ENCODE assay signal across 8 cellular contexts in the genomic region with DNA sequence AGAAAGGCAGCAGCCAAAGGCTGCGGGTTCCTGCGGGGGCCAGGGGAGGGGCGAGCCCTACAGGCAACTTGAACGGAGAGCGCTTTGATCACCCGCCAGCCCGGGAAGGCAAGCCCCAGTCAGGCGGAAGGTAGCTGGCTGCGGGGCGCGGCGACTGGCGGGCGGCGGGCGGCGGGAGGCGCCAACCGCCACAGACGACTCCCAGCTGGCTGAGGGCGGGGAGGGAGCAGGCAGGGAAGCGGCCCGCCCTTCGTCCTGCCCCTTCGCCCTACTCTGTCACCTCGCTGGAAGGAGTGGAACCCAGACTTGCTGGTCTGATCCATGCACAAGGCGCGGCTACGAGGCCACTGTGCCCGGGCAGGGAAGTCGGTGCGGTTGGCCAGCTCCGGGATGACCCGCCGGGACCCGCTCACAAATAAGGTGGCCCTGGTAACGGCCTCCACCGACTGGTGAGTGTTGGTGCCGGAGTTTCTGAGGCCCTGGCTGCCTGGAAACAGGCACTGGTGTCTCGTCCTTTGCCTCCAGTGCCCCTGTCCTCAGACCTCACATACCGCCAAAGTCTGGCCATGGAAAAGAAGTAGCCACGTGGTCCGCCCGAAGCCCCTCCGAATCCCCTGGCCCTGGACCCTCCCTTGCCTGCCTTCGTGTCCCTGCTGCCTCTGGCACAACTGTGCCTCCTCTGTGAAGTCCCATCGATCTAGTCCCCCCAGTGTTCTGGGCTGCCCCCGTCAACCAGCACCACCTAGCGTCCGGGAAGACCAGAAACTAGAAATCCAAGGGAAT. TPM values are rescaled to one million over a fixed set of nuclear protein-coding genes. Genes with fewer than 3 reads are reported as not detected.
DNase-seq lines count a peak whose midpoint lies in the region; ATAC-seq, FAIRE-seq and TF ChIP-seq lines count a peak whose summit lies in the region.
"Not testable (repeated sequence)": the region's sequence is repeated elsewhere in the genome, so short reads cannot be mapped to it uniquely, and the experiment has no call there.

No MANE protein-coding gene starts in this region.

- peak; percentile 75 for TF ChIP-seq CTCF in D721Med (IDR thresholded peaks at IDR 0.05; ENCODE audit: insufficient read depth, missing control alignments)

- TF ChIP-seq POLR2A in erythroblast (IDR thresholded peaks at IDR 0.05; ENCODE audit: low read length) = peak; percentile 74

- peaks cover 10% of the 10 kb centered on the region for H3K4me1 Mint-ChIP-seq in activated T-cell treated with anti-CD3 and anti-CD28 coated beads, Interleukin-2, amount 50 U/mL, for 4 hours (ENCODE audit: low read depth)

- DNase-seq in D721Med (ENCODE audit: insufficient read length, low spot score) = not testable (repeated sequence)
- peak; percentile 88 for DNase-seq in Karpas-422
- DNase-seq in OCI-M1 (lab: John Stamatoyannopoulos, UW) = peak; percentile 90
- peak; percentile 59 for DNase-seq in activated T-cell treated with anti-CD3 and anti-CD28 coated beads, Interleukin-2, amount 50 U/mL, for 4 hours
- peak; percentile 88 for DNase-seq in erythroblast (lab: John Stamatoyannopoulos, UW)
- peak; percentile 67 for DNase-seq in middle frontal gyrus (ENCODE audit: extremely low spot score, low spot score)
- peak; percentile 43 to 44 for DNase-seq in stimulated activated CD8-positive, alpha-beta memory T cell treated with anti-CD3 and anti-CD28 coated beads, Interleukin-15, amount 100 ng/mL, for 48 hours (ENCODE audit: low read depth in 2 of 2)

- H3K27me3 ChIP-seq in Karpas-422 (ENCODE audit: low read length) = not testable (repeated sequence)

- H3K36me3 ChIP-seq in Karpas-422 (ENCODE audit: insufficient read depth, low read length) = not testable (repeated sequence)

- peak overlapping the region; percentile 55 for H2AFZ ChIP-seq in Karpas-422 (ENCODE audit: low read length)

- H3K79me2 ChIP-seq in Karpas-422 (ENCODE audit: low read length) = not testable (repeated sequence)

- H3K4me3 Mint-ChIP-seq in activated T-cell treated with anti-CD3 and anti-CD28 coated beads, Interleukin-2, amount 50 U/mL, for 4 hours = peak overlapping the region; percentile 90

- H3K4me2 ChIP-seq in Karpas-422 (ENCODE audit: low read depth, low read length, poor library complexity, severe bottlenecking) = peak overlapping the region; percentile 82

- H3K9me3 ChIP-seq in Karpas-422 (ENCODE audit: low read length) = peaks cover 13% of the 10 kb centered on the region

- not testable (repeated sequence) for FAIRE-seq in D721Med (lab: Jason Lieb, UNC)

- peak overlapping the region; percentile 75 for H3K9ac ChIP-seq in Karpas-422 (ENCODE audit: low read length)

- H3K27me3 Mint-ChIP-seq in activated T-cell treated with anti-CD3 and anti-CD28 coated beads, Interleukin-2, amount 50 U/mL, for 4 hours (ENCODE audit: low read depth) = not testable (repeated sequence)

- H3K9me3 Mint-ChIP-seq in activated T-cell treated with anti-CD3 and anti-CD28 coated beads, Interleukin-2, amount 50 U/mL, for 4 hours = not testable (repeated sequence)

- ATAC-seq in GM21619 (IDR thresholded peaks at IDR 0.05; ENCODE audit: unreplicated experiment) = peak; percentile 68
- ATAC-seq in activated T-cell treated with anti-CD3 and anti-CD28 coated beads, Interleukin-2, amount 50 U/mL, for 4 hours = peak; percentile 91 to 92

- H3K4me3 ChIP-seq in Karpas-422 (ENCODE audit: low read length) = peak overlapping the region; percentile 69

- H4K20me1 ChIP-seq in Karpas-422 (ENCODE audit: insufficient read depth, low read depth, low read length) = not testable (repeated sequence)

- not testable (repeated sequence) for H3K36me3 Mint-ChIP-seq in activated T-cell treated with anti-CD3 and anti-CD28 coated beads, Interleukin-2, amount 50 U/mL, for 4 hours (ENCODE audit: insufficient read depth)

- H3K9me2 ChIP-seq in Karpas-422 (replicated peaks; ENCODE audit: insufficient read depth, low read length) = not testable (repeated sequence)

- not testable (repeated sequence) for H3K27ac ChIP-seq in Karpas-422 (ENCODE audit: low read length)

- peaks cover 19% of the 10 kb centered on the region for H3K4me1 ChIP-seq in Karpas-422 (ENCODE audit: low read length)

RNA-seq across cellular contexts. Expression of a gene that starts 15.4 kb away (rescaled TPM):
- total RNA-seq in Karpas-422 (2014; rRNA removed; shearing (Covaris generic); ENCODE audit: low replicate concordance) = 58.4 and 110 TPM in 2 replicates
- total RNA-seq in activated T-cell treated with anti-CD3 and anti-CD28 coated beads, Interleukin-2, amount 50 U/mL, for 4 hours = 1 to 10 TPM; 1.3 to 1.8 (median 1.3) TPM

RNA-seq across cellular contexts. Expression of a gene that starts 35.0 kb away (rescaled TPM):
- 0.04 and 1.3 TPM in 2 replicates for total RNA-seq in Karpas-422 (2014; rRNA removed; shearing (Covaris generic); ENCODE audit: low replicate concordance)
- total RNA-seq in activated T-cell treated with anti-CD3 and anti-CD28 coated beads, Interleukin-2, amount 50 U/mL, for 4 hours = not detected

RNA-seq across cellular contexts. Expression of a gene that starts 47.6 kb away (rescaled TPM):
- total RNA-seq in Karpas-422 (2014; rRNA removed; shearing (Covaris generic); ENCODE audit: low replicate concordance) = 53.7 and 66.1 TPM in 2 replicates
- total RNA-seq in activated T-cell treated with anti-CD3 and anti-CD28 coated beads, Interleukin-2, amount 50 U/mL, for 4 hours = 10 to 100 TPM; 10.8 to 15.9 (median 12.5) TPM

RNA-seq across cellular contexts. Expression of a gene that starts 57.7 kb away (rescaled TPM):
- 106 and 151 TPM in 2 replicates for total RNA-seq in Karpas-422 (2014; rRNA removed; shearing (Covaris generic); ENCODE audit: low replicate concordance)
- total RNA-seq in activated T-cell treated with anti-CD3 and anti-CD28 coated beads, Interleukin-2, amount 50 U/mL, for 4 hours = 10 to 100 TPM; 38.7 to 69.4 (median 47.9) TPM

Comparison
In these comparisons a context has a peak if more than half of its experiments do, and no peak if none do; other contexts are left out.
1. RNA of a gene that starts 15.4 kb away (total RNA-seq): 58.4 to 110 TPM in Karpas-422; 1.3 to 1.8 TPM in activated T-cell treated with anti-CD3 and anti-CD28 coated beads, Interleukin-2, amount 50 U/mL, for 4 hours; every median in the first group is over 10 times any median in the second.